In the genomic region with DNA sequence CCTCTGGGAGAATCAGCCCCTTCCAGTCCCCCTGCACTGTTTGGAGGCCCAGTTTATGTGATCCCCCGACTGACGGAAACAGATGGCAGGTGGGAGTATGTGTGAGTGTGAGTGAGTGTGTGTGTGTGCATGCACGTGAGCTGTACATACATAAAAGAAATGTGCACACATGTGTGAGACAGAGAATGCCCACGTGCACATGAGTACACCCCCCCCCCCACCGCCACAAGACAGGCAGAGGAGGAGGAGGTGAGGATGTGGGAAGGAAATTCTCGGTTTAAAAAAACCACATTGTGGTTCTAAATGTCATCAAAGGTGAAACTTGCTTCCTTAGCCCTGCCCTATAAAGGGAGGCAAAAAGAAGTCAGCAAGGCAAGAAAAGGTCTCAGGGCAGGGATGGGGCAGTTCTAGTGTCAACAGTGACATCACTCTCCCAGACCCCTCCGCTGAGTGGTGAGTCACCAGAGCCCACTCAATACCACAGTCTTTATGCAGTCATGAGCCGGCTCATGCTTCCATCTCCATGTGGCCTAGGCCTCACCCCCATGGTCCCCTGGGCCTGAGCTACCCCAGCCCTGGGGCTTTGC, we compare ENCODE assay signal across 9 cellular contexts.
DNase-seq lines count a peak whose midpoint lies in the region; ATAC-seq lines count a peak whose summit lies in the region.
"Had no signal": no experiment of that assay in that cellular context is flagged by ENCODE, and none has a peak within 500 bp of the region (broad histone marks: within the 10 kb centered on the region; RNA-seq: fewer than 3 reads in every experiment).

No MANE protein-coding gene starts in this region.

- peaks cover 20 to 25% (median 22%) of the 10 kb centered on the region in 4 donors for H3K4me1 Mint-ChIP-seq in naive thymus-derived CD8-positive, alpha-beta T cell

- H3K36me3 Mint-ChIP-seq in naive thymus-derived CD8-positive, alpha-beta T cell = peaks cover 0 to 2% (median 0%) of the 10 kb centered on the region in 3 donors

- DNase-seq in Daoy (ENCODE audit: low read depth) = peak; percentile 88
- peak; percentile 70 for DNase-seq in H4 (ENCODE audit: low spot score)
- DNase-seq in OCI-M1 (lab: John Stamatoyannopoulos, UW) = peak; percentile 83
- DNase-seq in activated T-helper 9 cell treated with anti-CD3 and anti-CD28 coated beads, Interleukin-2, amount 50 U/mL, for 16 hours (ENCODE audit: low read depth) = peak; percentile 53
- peak; percentile 31 to 88 (median 66) for DNase-seq in naive thymus-derived CD8-positive, alpha-beta T cell
- DNase-seq in NCI-H2029 (lab: John Stamatoyannopoulos, UW) = no peak
- DNase-seq in NCI-H187 treated with DMSO at 0.1 percent for 48 hours (lab: John Stamatoyannopoulos, UW) = no peak
- no peak for DNase-seq in NCI-H2196 treated with DMSO at 0.1 percent for 48 hours (lab: John Stamatoyannopoulos, UW; ENCODE audit: unreplicated experiment)

- ATAC-seq in naive thymus-derived CD8-positive, alpha-beta T cell = peak; percentile 87 to 88
- ATAC-seq: left colon had no signal

- H3K27ac Mint-ChIP-seq in naive thymus-derived CD8-positive, alpha-beta T cell = peak overlapping the region in 9 of 10 donors; percentile 30 to 94 (median 45)

- H3K4me3 Mint-ChIP-seq in naive thymus-derived CD8-positive, alpha-beta T cell = peak overlapping the region in 8 of 10 donors; percentile 7 to 86 (median 60)

- H3K27me3 Mint-ChIP-seq in naive thymus-derived CD8-positive, alpha-beta T cell = peaks cover 49 to 99% (median 69%) of the 10 kb centered on the region in 5 donors

- H3K9me3 Mint-ChIP-seq in naive thymus-derived CD8-positive, alpha-beta T cell = no peaks in the 10 kb centered on the region

- POLR2A ChIA-PET in naive thymus-derived CD8-positive, alpha-beta T cell (lab: Charles Lee) = interaction anchor here (0.6 to 2.2 kb wide), 4 partner anchors 14 to 331 kb away, joined by 3 to 8 read pairs (median 4); no protein-coding TSS in a partner anchor

Comparison
In these comparisons a context has a peak if more than half of its experiments do, and no peak if none do; other contexts are left out.
1. DNase-seq: peak in Daoy (single experiment), H4 (single experiment), OCI-M1 (single experiment), activated T-helper 9 cell treated with anti-CD3 and anti-CD28 coated beads, Interleukin-2, amount 50 U/mL, for 16 hours (single experiment) and naive thymus-derived CD8-positive, alpha-beta T cell (10 of 10); none in NCI-H2029 (single experiment), NCI-H187 treated with DMSO at 0.1 percent for 48 hours (single experiment) and NCI-H2196 treated with DMSO at 0.1 percent for 48 hours (single experiment).